1 cellular context compared by ENCODE assay signal in genomic region chr2:230423851-230424458, GRCh38.
A peak's percentile ranks its signal among the peaks of the same experiment; 100 is the strongest.
TF ChIP-seq lines count a peak whose summit lies in the region.

No MANE protein-coding gene starts in this region.

TF ChIP-seq in HepG2, 621 proteins besides CTCF, POLR2A, EP300 and RAD21 (continued from another document and continues in another):
- TF ChIP-seq TERF1 (CRISPR knock-in tag; IDR thresholded peaks at IDR 0.05) (no peak), POGZ (CRISPR knock-in tag; IDR thresholded peaks at IDR 0.05) (peak; percentile 84), RFXANK (CRISPR knock-in tag; IDR thresholded peaks at IDR 0.05) (no peak), RBFOX2 (IDR thresholded peaks at IDR 0.05; ENCODE audit: low read depth, low read length) (no peak), PCBP2 (optimal IDR thresholded peaks at IDR 0.05; ENCODE audit: low read depth, low read length, poor library complexity, severe bottlenecking) (no peak), ATF4 (CRISPR knock-in tag; IDR thresholded peaks at IDR 0.05) (peak in 1 of 2 experiments; percentile 53; a peak in 1 of 4 replicates), ZHX2 (IDR thresholded peaks at IDR 0.05; ENCODE audit: low read depth) (no peak), ZHX2 (CRISPR knock-in tag; IDR thresholded peaks at IDR 0.05; ENCODE audit: borderline replicate concordance) (no peak), REL (CRISPR knock-in tag; conservative IDR thresholded peaks at IDR 0.05) (no peak), LCORL (IDR thresholded peaks at IDR 0.05) (no peak), LCORL (CRISPR knock-in tag; IDR thresholded peaks at IDR 0.05) (0 out of 2 replicates have a peak, but pooled peaks have one; percentile 31), ATF3 (CRISPR knock-in tag; IDR thresholded peaks at IDR 0.05) (peak; percentile 43; the same call in 1 of the 2 replicates), SOX5 (CRISPR knock-in tag; IDR thresholded peaks at IDR 0.05; ENCODE audit: borderline replicate concordance) (peak; percentile 28; the same call in 1 of the 2 replicates), ZBTB34 (CRISPR knock-in tag; IDR thresholded peaks at IDR 0.05) (peak; percentile 62), ZEB1 (IDR thresholded peaks at IDR 0.05; ENCODE audit: insufficient replicate concordance, low read depth) (peak; percentile 27), NCOA1 (CRISPR knock-in tag; IDR thresholded peaks at IDR 0.05) (peak; percentile 64; the same call in 1 of the 2 replicates), HMG20A (CRISPR knock-in tag; IDR thresholded peaks at IDR 0.05; ENCODE audit: borderline replicate concordance) (peak; percentile 57; the same call in 1 of the 2 replicates), KMT2B (CRISPR knock-in tag; IDR thresholded peaks at IDR 0.05) (peak; percentile 35; the same call in 1 of the 2 replicates), MYPOP (CRISPR knock-in tag; IDR thresholded peaks at IDR 0.05) (no peak), PRDM15 (CRISPR knock-in tag; IDR thresholded peaks at IDR 0.05) (no peak), PRPF4 (IDR thresholded peaks at IDR 0.05; ENCODE audit: low read depth, low read length, poor library complexity, severe bottlenecking) (no peak), FOSL2 (CRISPR knock-in tag; IDR thresholded peaks at IDR 0.05) (peak; percentile 42), PAXIP1 (CRISPR knock-in tag; conservative IDR thresholded peaks at IDR 0.05) (peak; percentile 62), RCOR2 (CRISPR knock-in tag; IDR thresholded peaks at IDR 0.05) (peak; percentile 60; the same call in 1 of the 2 replicates), CEBPB (IDR thresholded peaks at IDR 0.05; ENCODE audit: borderline replicate concordance, low read depth, low read length) (peak; percentile 56; the same call in 1 of the 2 replicates), ZSCAN9 (CRISPR knock-in tag; IDR thresholded peaks at IDR 0.05; ENCODE audit: borderline replicate concordance) (0 out of 2 replicates have a peak, but pooled peaks have one; percentile 27), HOXD1 (CRISPR knock-in tag; IDR thresholded peaks at IDR 0.05) (0 out of 2 replicates have a peak, but pooled peaks have one; percentile 58), KDM1A (CRISPR knock-in tag; IDR thresholded peaks at IDR 0.05) (peak; percentile 37; the same call in 1 of the 2 replicates), ZMYM4 (CRISPR knock-in tag; IDR thresholded peaks at IDR 0.05) (peak; percentile 78), TMF1 (CRISPR knock-in tag; IDR thresholded peaks at IDR 0.05; ENCODE audit: low read depth) (0 out of 2 replicates have a peak, but pooled peaks have one; percentile 36), PAF1 (CRISPR knock-in tag; IDR thresholded peaks at IDR 0.05) (no peak), NCOA2 (CRISPR knock-in tag; IDR thresholded peaks at IDR 0.05) (0 out of 2 replicates have a peak, but pooled peaks have one; percentile 40), IRF2 (CRISPR knock-in tag; IDR thresholded peaks at IDR 0.05) (peak; percentile 91), CEBPG (CRISPR knock-in tag; IDR thresholded peaks at IDR 0.05) (peak; percentile 59), SAP130 (CRISPR knock-in tag; IDR thresholded peaks at IDR 0.05; ENCODE audit: low read depth) (peak; percentile 44)
